In genomic region chr5:173326501-173326960, GRCh38 we compare ENCODE assay signal across 1 cellular context.
A peak's percentile ranks its signal among the peaks of the same experiment; 100 is the strongest.
TF ChIP-seq lines count a peak whose summit lies in the region.

No MANE protein-coding gene starts in this region.

TF ChIP-seq in HEK293, 187 proteins besides CTCF, POLR2A, EP300 and RAD21 (continued from another document):
- TF ChIP-seq ZNF10 (tag by site-specific recombination; IDR thresholded peaks at IDR 0.05) (0 out of 2 replicates have a peak, but pooled peaks have one; percentile 14), ZNF223 (tag by site-specific recombination; IDR thresholded peaks at IDR 0.05) (no peak), ZBTB26 (tag by site-specific recombination; optimal IDR thresholded peaks at IDR 0.05) (no peak)
TF ChIP-seq in HEK293: peak in this region for 9.
